ENCODE assay signal across 14 cellular contexts in genomic region chr12:67512061-67512460, GRCh38.
"Had no signal": no experiment of that assay in that cellular context is flagged by ENCODE, and none has a peak within 500 bp of the region (broad histone marks: within the 10 kb centered on the region; RNA-seq: fewer than 3 reads in every experiment).

No MANE protein-coding gene starts in this region.

- H3K27ac ChIP-seq: dorsolateral prefrontal cortex, left ventricle myocardium inferior, testis had no signal

- H3K4me1 ChIP-seq: left ventricle myocardium inferior, testis had no signal

- H3K36me3 ChIP-seq: left ventricle myocardium inferior had no signal

- H3K9me3 ChIP-seq: left ventricle myocardium inferior, testis had no signal

- DNase-seq: activated CD4-positive, alpha-beta T cell treated with anti-CD3 and anti-CD28 coated beads, Interleukin-2, amount 50 U/mL, for 1 hour; activated naive CD4-positive, alpha-beta T cell treated with anti-CD3 and anti-CD28 coated beads, Interleukin-2, amount 50 U/mL, for 16 hours; activated T-cell treated with anti-CD3 and anti-CD28 coated beads, Interleukin-2, amount 50 U/mL, for 1 hour; dorsolateral prefrontal cortex; foreskin fibroblast; head of caudate nucleus; islet precursor cell; left ventricle myocardium inferior; mesenchymal stem cell; nephron progenitor cell; stimulated activated CD4-positive, alpha-beta T cell treated with anti-CD3 and anti-CD28 coated beads, Interleukin-4, amount 100 ng/mL, for 1 hour; stimulated activated CD8-positive, alpha-beta memory T cell treated with anti-CD3 and anti-CD28 coated beads, Interleukin-4, amount 100 ng/mL, for 48 hours; testis had no signal

- H3K27me3 ChIP-seq: testis had no signal

- H3K4me3 ChIP-seq: dorsolateral prefrontal cortex, left ventricle myocardium inferior, testis had no signal

- ATAC-seq: esophagus mucosa had no signal
